ENCODE assay signal across 3 cellular contexts in genomic region chr2:215918901-215919585, GRCh38.
A peak's percentile ranks its signal among the peaks of the same experiment; 100 is the strongest.
TF ChIP-seq lines count a peak whose summit lies in the region.

No MANE protein-coding gene starts in this region.

TF ChIP-seq in A549, 52 proteins besides CTCF, POLR2A, EP300 and RAD21:
- TF ChIP-seq HES2 (IDR thresholded peaks at IDR 0.05) = no peak
- no peak for TF ChIP-seq RCOR1 (IDR thresholded peaks at IDR 0.05; ENCODE audit: low read depth, low read length)
- TF ChIP-seq RFX5 (IDR thresholded peaks at IDR 0.05) = no peak
- TF ChIP-seq E2F6 (IDR thresholded peaks at IDR 0.05; ENCODE audit: borderline replicate concordance, low read depth) = no peak
- TF ChIP-seq KDM5A (IDR thresholded peaks at IDR 0.05) = no peak
- TF ChIP-seq FOSL2 (IDR thresholded peaks at IDR 0.05) = no peak
- TF ChIP-seq FOSL2 (CRISPR knock-in tag; IDR thresholded peaks at IDR 0.05) = no peak
- no peak for TF ChIP-seq ZC3H11A (IDR thresholded peaks at IDR 0.05)
- TF ChIP-seq, protein P1, sequence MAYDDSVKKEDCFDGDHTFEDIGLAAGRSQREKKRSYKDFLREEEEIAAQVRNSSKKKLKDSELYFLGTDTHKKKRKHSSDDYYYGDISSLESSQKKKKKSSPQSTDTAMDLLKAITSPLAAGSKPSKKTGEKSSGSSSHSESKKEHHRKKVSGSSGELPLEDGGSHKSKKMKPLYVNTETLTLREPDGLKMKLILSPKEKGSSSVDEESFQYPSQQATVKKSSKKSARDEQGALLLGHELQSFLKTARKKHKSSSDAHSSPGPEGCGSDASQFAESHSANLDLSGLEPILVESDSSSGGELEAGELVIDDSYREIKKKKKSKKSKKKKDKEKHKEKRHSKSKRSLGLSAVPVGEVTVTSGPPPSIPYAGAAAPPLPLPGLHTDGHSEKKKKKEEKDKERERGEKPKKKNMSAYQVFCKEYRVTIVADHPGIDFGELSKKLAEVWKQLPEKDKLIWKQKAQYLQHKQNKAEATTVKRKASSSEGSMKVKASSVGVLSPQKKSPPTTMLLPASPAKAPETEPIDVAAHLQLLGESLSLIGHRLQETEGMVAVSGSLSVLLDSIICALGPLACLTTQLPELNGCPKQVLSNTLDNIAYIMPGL (CRISPR knock-in tag; IDR thresholded peaks at IDR 0.05; ENCODE audit: borderline replicate concordance) = no peak
- TF ChIP-seq SMC3 (IDR thresholded peaks at IDR 0.05) = no peak
- TF ChIP-seq KDM1A (IDR thresholded peaks at IDR 0.05; ENCODE audit: low read depth) = no peak
- TF ChIP-seq NFE2L2 (conservative IDR thresholded peaks at IDR 0.05; ENCODE audit: low read length) = no peak
- no peak for TF ChIP-seq MAZ (IDR thresholded peaks at IDR 0.05; ENCODE audit: borderline replicate concordance, low read depth, low read length)
- no peak for TF ChIP-seq NR3C1 (IDR thresholded peaks at IDR 0.05)
- no peak for TF ChIP-seq JUN (IDR thresholded peaks at IDR 0.05)

TF ChIP-seq in IMR-90, 13 proteins besides CTCF, POLR2A, EP300 and RAD21:
- TF ChIP-seq NFE2L2 (IDR thresholded peaks at IDR 0.05; ENCODE audit: low read depth, low read length) (no peak), CEBPB (IDR thresholded peaks at IDR 0.05; ENCODE audit: low read depth, low read length) (no peak), FOS (IDR thresholded peaks at IDR 0.05; ENCODE audit: low read depth, low read length) (no peak), MAZ (IDR thresholded peaks at IDR 0.05; ENCODE audit: borderline replicate concordance, low read depth, low read length) (no peak), MXI1 (IDR thresholded peaks at IDR 0.05; ENCODE audit: borderline replicate concordance, low read depth, low read length) (no peak), BHLHE40 (IDR thresholded peaks at IDR 0.05; ENCODE audit: low read depth, low read length) (no peak), RCOR1 (IDR thresholded peaks at IDR 0.05; ENCODE audit: insufficient replicate concordance, low read length) (no peak), MAFK (IDR thresholded peaks at IDR 0.05; ENCODE audit: low read depth, low read length) (no peak), SMC3 (IDR thresholded peaks at IDR 0.05; ENCODE audit: low read depth, low read length) (no peak), CHD1 (IDR thresholded peaks at IDR 0.05; ENCODE audit: low read depth, low read length) (no peak), RFX5 (IDR thresholded peaks at IDR 0.05; ENCODE audit: low read depth, low read length) (no peak), ELK1 (IDR thresholded peaks at IDR 0.05; ENCODE audit: borderline replicate concordance, low read depth, low read length) (no peak)
- TF ChIP-seq, protein P2, sequence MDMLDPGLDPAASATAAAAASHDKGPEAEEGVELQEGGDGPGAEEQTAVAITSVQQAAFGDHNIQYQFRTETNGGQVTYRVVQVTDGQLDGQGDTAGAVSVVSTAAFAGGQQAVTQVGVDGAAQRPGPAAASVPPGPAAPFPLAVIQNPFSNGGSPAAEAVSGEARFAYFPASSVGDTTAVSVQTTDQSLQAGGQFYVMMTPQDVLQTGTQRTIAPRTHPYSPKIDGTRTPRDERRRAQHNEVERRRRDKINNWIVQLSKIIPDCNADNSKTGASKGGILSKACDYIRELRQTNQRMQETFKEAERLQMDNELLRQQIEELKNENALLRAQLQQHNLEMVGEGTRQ (IDR thresholded peaks at IDR 0.05; ENCODE audit: low read depth, low read length) = no peak

TF ChIP-seq in K562, 482 proteins besides CTCF, POLR2A, EP300 and RAD21:
- TF ChIP-seq, protein P3, sequence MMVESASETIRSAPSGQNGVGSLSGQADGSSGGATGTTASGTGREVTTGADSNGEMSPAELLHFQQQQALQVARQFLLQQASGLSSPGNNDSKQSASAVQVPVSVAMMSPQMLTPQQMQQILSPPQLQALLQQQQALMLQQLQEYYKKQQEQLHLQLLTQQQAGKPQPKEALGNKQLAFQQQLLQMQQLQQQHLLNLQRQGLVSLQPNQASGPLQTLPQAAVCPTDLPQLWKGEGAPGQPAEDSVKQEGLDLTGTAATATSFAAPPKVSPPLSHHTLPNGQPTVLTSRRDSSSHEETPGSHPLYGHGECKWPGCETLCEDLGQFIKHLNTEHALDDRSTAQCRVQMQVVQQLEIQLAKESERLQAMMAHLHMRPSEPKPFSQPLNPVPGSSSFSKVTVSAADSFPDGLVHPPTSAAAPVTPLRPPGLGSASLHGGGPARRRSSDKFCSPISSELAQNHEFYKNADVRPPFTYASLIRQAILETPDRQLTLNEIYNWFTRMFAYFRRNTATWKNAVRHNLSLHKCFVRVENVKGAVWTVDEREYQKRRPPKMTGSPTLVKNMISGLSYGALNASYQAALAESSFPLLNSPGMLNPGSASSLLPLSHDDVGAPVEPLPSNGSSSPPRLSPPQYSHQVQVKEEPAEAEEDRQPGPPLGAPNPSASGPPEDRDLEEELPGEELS (CRISPR knock-in tag; IDR thresholded peaks at IDR 0.05; ENCODE audit: borderline replicate concordance) = no peak
- TF ChIP-seq, protein P4, sequence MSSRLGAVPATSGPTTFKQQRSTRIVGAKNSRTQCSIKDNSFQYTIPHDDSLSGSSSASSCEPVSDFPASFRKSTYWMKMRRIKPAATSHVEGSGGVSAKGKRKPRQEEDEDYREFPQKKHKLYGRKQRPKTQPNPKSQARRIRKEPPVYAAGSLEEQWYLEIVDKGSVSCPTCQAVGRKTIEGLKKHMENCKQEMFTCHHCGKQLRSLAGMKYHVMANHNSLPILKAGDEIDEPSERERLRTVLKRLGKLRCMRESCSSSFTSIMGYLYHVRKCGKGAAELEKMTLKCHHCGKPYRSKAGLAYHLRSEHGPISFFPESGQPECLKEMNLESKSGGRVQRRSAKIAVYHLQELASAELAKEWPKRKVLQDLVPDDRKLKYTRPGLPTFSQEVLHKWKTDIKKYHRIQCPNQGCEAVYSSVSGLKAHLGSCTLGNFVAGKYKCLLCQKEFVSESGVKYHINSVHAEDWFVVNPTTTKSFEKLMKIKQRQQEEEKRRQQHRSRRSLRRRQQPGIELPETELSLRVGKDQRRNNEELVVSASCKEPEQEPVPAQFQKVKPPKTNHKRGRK (tag; IDR thresholded peaks at IDR 0.05) = peak; percentile 8; the same call in 1 of the 2 replicates
